ENCODE assay signal across 18 cellular contexts in genomic region chr3:67045711-67046465, GRCh38.
"Had no signal": no experiment of that assay in that cellular context is flagged by ENCODE, and none has a peak within 500 bp of the region (broad histone marks: within the 10 kb centered on the region; RNA-seq: fewer than 3 reads in every experiment).

No MANE protein-coding gene starts in this region.

- H3K4me3 ChIP-seq: left lung, smooth muscle cell, testis had no signal

- H3K4me1 ChIP-seq: left lung, testis had no signal

- H3K27ac ChIP-seq: left lung, testis, WERI-Rb-1 had no signal

- H3K4me3 Mint-ChIP-seq: activated CD4-positive, alpha-beta T cell treated with anti-CD3 and anti-CD28 coated beads for 36 hours; activated T-cell treated with anti-CD3 and anti-CD28 coated beads, Interleukin-2, amount 50 U/mL, for 24 hours; activated T-helper 17 cell treated with anti-CD3 and anti-CD28 coated beads, Interleukin-2, amount 50 U/mL, for 72 hours; brain; naive thymus-derived CD8-positive, alpha-beta T cell; stimulated activated naive B cell treated with anti-CD40 and anti-IgM and Interleukin-4, amounts not matched to agents 10 μg/mL and 1 μg/mL and 100 μg/mL, for 72 hours; type B pancreatic cell had no signal

- H3K4me1 Mint-ChIP-seq: activated CD4-positive, alpha-beta T cell treated with anti-CD3 and anti-CD28 coated beads for 36 hours; activated T-helper 17 cell treated with anti-CD3 and anti-CD28 coated beads, Interleukin-2, amount 50 U/mL, for 72 hours had no signal

- H3K27me3 Mint-ChIP-seq: brain; stimulated activated naive B cell treated with anti-CD40 and anti-IgM and Interleukin-4, amounts not matched to agents 10 μg/mL and 1 μg/mL and 100 μg/mL, for 72 hours; type B pancreatic cell had no signal

- H3K36me3 Mint-ChIP-seq: activated naive CD4-positive, alpha-beta T cell treated with anti-CD3 and anti-CD28 coated beads, Interleukin-2, amount 50 U/mL, for 72 hours; brain; type B pancreatic cell had no signal

- H3K27me3 ChIP-seq: left lung, testis had no signal

- DNase-seq: activated CD4-positive, alpha-beta T cell treated with anti-CD3 and anti-CD28 coated beads for 36 hours; activated CD4-positive, alpha-beta T cell treated with anti-CD3 and anti-CD28 coated beads, Interleukin-2, amount 50 U/mL, for 4 hours; activated CD8-positive, alpha-beta memory T cell treated with anti-CD3 and anti-CD28 coated beads for 24 hours; activated CD8-positive, alpha-beta memory T cell treated with anti-CD3 and anti-CD28 coated beads, Interleukin-2, amount 50 U/mL, for 4 hours; activated T-cell treated with anti-CD3 and anti-CD28 coated beads, Interleukin-2, amount 50 U/mL, for 24 hours; aorta; left lung; naive thymus-derived CD8-positive, alpha-beta T cell; stimulated activated CD4-positive, alpha-beta T cell treated with anti-CD3 and anti-CD28 coated beads, Interleukin-2, amount 100 ng/mL, for 48 hours; stimulated activated CD8-positive, alpha-beta memory T cell treated with anti-CD3 and anti-CD28 coated beads, Interleukin-4, amount 100 ng/mL, for 48 hours; stimulated activated naive B cell treated with anti-CD40 and anti-IgM and Interleukin-4, amounts not matched to agents 10 μg/mL and 1 μg/mL and 100 μg/mL, for 72 hours; testis; WERI-Rb-1 had no signal

- H3K9me3 ChIP-seq: left lung, testis had no signal

- H3K27ac Mint-ChIP-seq: activated CD4-positive, alpha-beta T cell treated with anti-CD3 and anti-CD28 coated beads for 36 hours; activated naive CD4-positive, alpha-beta T cell treated with anti-CD3 and anti-CD28 coated beads, Interleukin-2, amount 50 U/mL, for 72 hours; activated T-cell treated with anti-CD3 and anti-CD28 coated beads, Interleukin-2, amount 50 U/mL, for 24 hours; activated T-helper 17 cell treated with anti-CD3 and anti-CD28 coated beads, Interleukin-2, amount 50 U/mL, for 72 hours; brain; naive thymus-derived CD8-positive, alpha-beta T cell; type B pancreatic cell had no signal

- H3K36me3 ChIP-seq: left lung, WERI-Rb-1 had no signal

- H3K9me3 Mint-ChIP-seq: type B pancreatic cell had no signal
